In the genomic region with DNA sequence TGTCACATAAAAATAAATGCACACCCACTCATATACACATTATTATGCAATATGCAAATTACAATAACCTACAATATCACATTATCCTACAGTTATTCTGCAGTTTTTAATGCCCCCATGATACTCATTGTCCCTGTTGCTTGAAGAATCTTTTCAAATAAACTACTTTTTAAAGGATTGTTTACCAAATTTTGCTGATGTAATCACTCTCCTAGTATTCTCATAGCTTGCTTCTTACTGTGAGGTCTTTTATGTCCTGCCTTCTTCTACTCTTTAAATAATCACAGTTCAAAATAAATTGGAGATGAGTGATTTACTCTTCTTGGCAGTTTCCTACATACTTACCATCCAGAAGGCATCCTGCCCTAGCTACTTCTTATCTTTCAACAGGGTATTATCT, we compare ENCODE assay signal across 1 cellular context.
TF ChIP-seq lines count a peak whose summit lies in the region.

No MANE protein-coding gene starts in this region.

TF ChIP-seq in GM23338, 12 proteins besides CTCF, POLR2A, EP300 and RAD21 (continued from another document):
- no peak for TF ChIP-seq EZH2phosphoT487 (IDR thresholded peaks at IDR 0.05; ENCODE audit: unreplicated experiment)
